8 cellular contexts compared by ENCODE assay signal in genomic region chr9:94002316-94003140, GRCh38. TPM values are rescaled to one million over a fixed set of nuclear protein-coding genes. Genes with fewer than 3 reads are reported as not detected.
DNase-seq lines count a peak whose midpoint lies in the region; ATAC-seq and TF ChIP-seq lines count a peak whose summit lies in the region.

No MANE protein-coding gene starts in this region.

- TF ChIP-seq CTCF in GM12865 (IDR thresholded peaks at IDR 0.05; ENCODE audit: insufficient read depth, low read depth, low read length, missing control alignments) = peak; percentile 69
- peak; percentile 60 for TF ChIP-seq CTCF in fibroblast of the aortic adventitia (IDR thresholded peaks at IDR 0.05; ENCODE audit: insufficient read depth, low read length)
- TF ChIP-seq CTCF in retinal pigment epithelial cell (conservative IDR thresholded peaks at IDR 0.05; ENCODE audit: low read depth, low read length) = peak; percentile 86

- DNase-seq in AG08396 (ENCODE audit: low spot score) (peak; percentile 16), GM12865 (ENCODE audit: low read depth) (peak; percentile 64), NCI-H146 treated with DMSO at 0.1 percent for 48 hours (lab: John Stamatoyannopoulos, UW; ENCODE audit: unreplicated experiment) (peak; percentile 56), SKM-1 treated with dmso at 0.1 percent for 144 hours (lab: John Stamatoyannopoulos, UW; ENCODE audit: unreplicated experiment) (peak; percentile 23), fibroblast of the aortic adventitia (ENCODE audit: low read depth) (peak; percentile 63), retinal pigment epithelial cell (ENCODE audit: low read depth) (no peak)
- DNase-seq in stimulated activated naive CD4-positive, alpha-beta T cell treated with Interleukin-2 at 50 U/mL for 16 hours (lab: John Stamatoyannopoulos, UW) = no peak

- H3K4me3 ChIP-seq in GM12865 (ENCODE audit: low read depth, low read length) = no peak overlapping the region
- no peak overlapping the region for H3K4me3 ChIP-seq in fibroblast of the aortic adventitia (ENCODE audit: low read depth, low read length)
- no peak overlapping the region for H3K4me3 ChIP-seq in retinal pigment epithelial cell (ENCODE audit: low read length)

- no peak for ATAC-seq in GM21529 (IDR thresholded peaks at IDR 0.05; ENCODE audit: unreplicated experiment)

RNA-seq across cellular contexts. Expression of gene BARX1, which starts 47.4 kb away (rescaled TPM):
- total RNA-seq in fibroblast of the aortic adventitia (ENCODE audit: low replicate concordance) = 0.09 TPM in 1 of 2 replicates, not detected in the other

Comparison
In these comparisons a context has a peak if more than half of its experiments do, and no peak if none do; other contexts are left out.
1. DNase-seq: peak in AG08396 (single experiment), GM12865 (single experiment), NCI-H146 treated with DMSO at 0.1 percent for 48 hours (single experiment), SKM-1 treated with dmso at 0.1 percent for 144 hours (single experiment) and fibroblast of the aortic adventitia (single experiment); none in retinal pigment epithelial cell (single experiment) and stimulated activated naive CD4-positive, alpha-beta T cell treated with Interleukin-2 at 50 U/mL for 16 hours (single experiment).
2. Peak in every context shown above with its lines, with median percentiles within 50 percentile points of each other: CTCF ChIP-seq.